Comparison of ENCODE assay signal across 1 cellular context in genomic region chr19:703329-703650, GRCh38.
TF ChIP-seq lines count a peak whose summit lies in the region.

No MANE protein-coding gene starts in this region.

TF ChIP-seq in K562, 482 proteins besides CTCF, POLR2A, EP300 and RAD21 (continued from another document):
- TF ChIP-seq ZNF212 (CRISPR knock-in tag; IDR thresholded peaks at IDR 0.05) (no peak), TBP (optimal IDR thresholded peaks at IDR 0.05; ENCODE audit: low read depth, low read length) (no peak)
